17 cellular contexts compared by ENCODE assay signal in the genomic region with DNA sequence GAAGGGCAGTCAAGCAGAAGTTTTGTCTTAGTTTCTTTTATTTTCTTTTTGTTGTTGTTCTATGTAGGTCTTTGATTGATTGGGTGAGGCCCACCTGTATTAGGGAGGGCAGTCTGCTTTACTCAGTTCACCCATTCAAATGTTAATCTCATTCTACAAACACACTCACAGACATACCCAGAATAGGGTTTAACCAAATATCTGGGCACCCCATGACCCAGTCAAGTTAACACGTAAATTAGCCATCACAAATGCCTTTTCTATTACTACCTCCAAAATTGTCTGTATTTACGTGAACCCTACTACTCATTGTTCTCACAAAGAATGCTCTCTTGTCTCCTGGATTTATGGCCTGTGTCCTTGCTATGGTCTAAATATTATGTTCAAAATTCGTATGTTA.
DNase-seq lines count a peak whose midpoint lies in the region; ATAC-seq and TF ChIP-seq lines count a peak whose summit lies in the region.
"Had no signal": no experiment of that assay in that cellular context is flagged by ENCODE, and none has a peak within 500 bp of the region (broad histone marks: within the 10 kb centered on the region; RNA-seq: fewer than 3 reads in every experiment).

No MANE protein-coding gene starts in this region.

- no peak overlapping the region for H3K4me3 Mint-ChIP-seq in activated naive CD8-positive, alpha-beta T cell treated with anti-CD3 and anti-CD28 coated beads, Interleukin-2, amount 10 ng/mL, durations not matched to agents 7 days and 5 days
- H3K4me3 Mint-ChIP-seq in activated naive CD8-positive, alpha-beta T cell treated with anti-CD3 and anti-CD28 coated beads for 36 hours = no peak overlapping the region
- no peak overlapping the region for H3K4me3 Mint-ChIP-seq in CD8-positive, alpha-beta T cell
- H3K4me3 Mint-ChIP-seq: B cell; CD14-positive monocyte; CD4-positive, alpha-beta memory T cell; CD4-positive, CD25-positive, alpha-beta regulatory T cell had no signal

- TF ChIP-seq CTCF in CD8-positive, alpha-beta T cell (IDR thresholded peaks at IDR 0.05) = no peak

- intact Hi-C loops in CD8-positive, alpha-beta T cell (cut with DNase I, micrococcal nuclease) = no loop called here

- no peaks in the 10 kb centered on the region for H3K79me2 ChIP-seq in Karpas-422 (ENCODE audit: low read length)

- POLR2A ChIA-PET in activated naive CD8-positive, alpha-beta T cell treated with anti-CD3 and anti-CD28 coated beads, Interleukin-2, amount 10 ng/mL, durations not matched to agents 7 days and 5 days (lab: Charles Lee) = no interaction called here
- POLR2A ChIA-PET in CD8-positive, alpha-beta T cell (lab: Charles Lee) = interaction anchor here (0.6 kb wide), 1 partner anchor 283 kb away, joined by 3 read pairs; no protein-coding TSS in a partner anchor

- H3K27ac ChIP-seq in Karpas-422 (ENCODE audit: low read length) = no peak overlapping the region
- no peak overlapping the region for H3K27ac ChIP-seq in CD8-positive, alpha-beta T cell (ENCODE audit: low read depth, low read length)
- H3K27ac ChIP-seq: 22Rv1; A549; BLaER1 treated with 17β-estradiol and CSF1 and Interleukin-3, amounts not matched to agents 10 nM and 100 nM had no signal

- H2AFZ ChIP-seq in Karpas-422 (ENCODE audit: low read length) = no peak overlapping the region

- H3K9me3 ChIP-seq in Karpas-422 (ENCODE audit: low read length) = no peaks in the 10 kb centered on the region
- no peaks in the 10 kb centered on the region for H3K9me3 ChIP-seq in CD8-positive, alpha-beta T cell (ENCODE audit: low read length)
- H3K9me3 ChIP-seq: A549, Caco-2 had no signal

- peak overlapping the region; percentile 44 for H3K27ac Mint-ChIP-seq in activated naive CD8-positive, alpha-beta T cell treated with anti-CD3 and anti-CD28 coated beads, Interleukin-2, amount 10 ng/mL, durations not matched to agents 7 days and 5 days
- no peak overlapping the region for H3K27ac Mint-ChIP-seq in activated naive CD8-positive, alpha-beta T cell treated with anti-CD3 and anti-CD28 coated beads for 36 hours
- H3K27ac Mint-ChIP-seq in CD8-positive, alpha-beta T cell = no peak overlapping the region
- H3K27ac Mint-ChIP-seq: B cell; CD14-positive monocyte; CD4-positive, alpha-beta memory T cell; CD4-positive, CD25-positive, alpha-beta regulatory T cell had no signal

- peaks cover 6% of the 10 kb centered on the region for H3K27me3 Mint-ChIP-seq in activated naive CD8-positive, alpha-beta T cell treated with anti-CD3 and anti-CD28 coated beads, Interleukin-2, amount 10 ng/mL, durations not matched to agents 7 days and 5 days
- H3K27me3 Mint-ChIP-seq in activated naive CD8-positive, alpha-beta T cell treated with anti-CD3 and anti-CD28 coated beads for 36 hours = peaks cover 4% of the 10 kb centered on the region
- H3K27me3 Mint-ChIP-seq in CD8-positive, alpha-beta T cell (ENCODE audit: low read depth) = peaks cover 9% of the 10 kb centered on the region
- H3K27me3 Mint-ChIP-seq: B cell; CD4-positive, CD25-positive, alpha-beta regulatory T cell had no signal

- H3K4me2 ChIP-seq in Karpas-422 (ENCODE audit: low read depth, low read length, poor library complexity, severe bottlenecking) = no peak overlapping the region
- H3K4me2 ChIP-seq: A549; BLaER1 treated with 17β-estradiol and CSF1 and Interleukin-3, amounts not matched to agents 10 nM and 100 nM had no signal

- H3K4me1 ChIP-seq in Karpas-422 (ENCODE audit: low read length) = no peaks in the 10 kb centered on the region
- H3K4me1 ChIP-seq in CD8-positive, alpha-beta T cell (ENCODE audit: insufficient read depth, low read length) = no peaks in the 10 kb centered on the region
- H3K4me1 ChIP-seq: A549, Caco-2 had no signal

- H3K9ac ChIP-seq in Karpas-422 (ENCODE audit: low read length) = no peak overlapping the region
- H3K9ac ChIP-seq: BLaER1 treated with 17β-estradiol and CSF1 and Interleukin-3, amounts not matched to agents 10 nM and 100 nM had no signal

- no peak for DNase-seq in activated naive CD8-positive, alpha-beta T cell treated with anti-CD3 and anti-CD28 coated beads, Interleukin-2, amount 10 ng/mL, durations not matched to agents 7 days and 5 days
- DNase-seq in activated naive CD8-positive, alpha-beta T cell treated with anti-CD3 and anti-CD28 coated beads for 36 hours = no peak
- peak; percentile 24 for DNase-seq in Karpas-422
- no peak for DNase-seq in CD8-positive, alpha-beta T cell
- DNase-seq in C1 segment of cervical spinal cord (lab: John Stamatoyannopoulos, UW) = no peak
- DNase-seq: AML-193; Caco-2; Calu3; CD4-positive, alpha-beta memory T cell; CD4-positive, CD25-positive, alpha-beta regulatory T cell; DMS79 treated with DMSO at 0.1 percent for 48 hours; GF-D8 had no signal

- no peaks in the 10 kb centered on the region for H4K20me1 ChIP-seq in Karpas-422 (ENCODE audit: insufficient read depth, low read depth, low read length)
- H4K20me1 ChIP-seq: BLaER1 treated with 17β-estradiol and CSF1 and Interleukin-3, amounts not matched to agents 10 nM and 100 nM had no signal

- no peaks in the 10 kb centered on the region for H3K36me3 Mint-ChIP-seq in activated naive CD8-positive, alpha-beta T cell treated with anti-CD3 and anti-CD28 coated beads, Interleukin-2, amount 10 ng/mL, durations not matched to agents 7 days and 5 days
- no peaks in the 10 kb centered on the region for H3K36me3 Mint-ChIP-seq in activated naive CD8-positive, alpha-beta T cell treated with anti-CD3 and anti-CD28 coated beads for 36 hours
- H3K36me3 Mint-ChIP-seq in CD8-positive, alpha-beta T cell = no peaks in the 10 kb centered on the region
- H3K36me3 Mint-ChIP-seq: CD14-positive monocyte; CD4-positive, alpha-beta memory T cell; CD4-positive, CD25-positive, alpha-beta regulatory T cell had no signal

- no peaks in the 10 kb centered on the region for H3K9me3 Mint-ChIP-seq in activated naive CD8-positive, alpha-beta T cell treated with anti-CD3 and anti-CD28 coated beads, Interleukin-2, amount 10 ng/mL, durations not matched to agents 7 days and 5 days
- no peaks in the 10 kb centered on the region for H3K9me3 Mint-ChIP-seq in activated naive CD8-positive, alpha-beta T cell treated with anti-CD3 and anti-CD28 coated beads for 36 hours
- no peaks in the 10 kb centered on the region for H3K9me3 Mint-ChIP-seq in CD8-positive, alpha-beta T cell
- H3K9me3 Mint-ChIP-seq: CD14-positive monocyte; CD4-positive, alpha-beta memory T cell; CD4-positive, CD25-positive, alpha-beta regulatory T cell had no signal

- no peaks in the 10 kb centered on the region for H3K9me2 ChIP-seq in Karpas-422 (replicated peaks; ENCODE audit: insufficient read depth, low read length)

- no peaks in the 10 kb centered on the region for H3K36me3 ChIP-seq in Karpas-422 (ENCODE audit: insufficient read depth, low read length)
- H3K36me3 ChIP-seq in CD8-positive, alpha-beta T cell (ENCODE audit: insufficient read depth, low read length) = no peaks in the 10 kb centered on the region
- H3K36me3 ChIP-seq: BLaER1 treated with 17β-estradiol and CSF1 and Interleukin-3, amounts not matched to agents 10 nM and 100 nM had no signal

- peaks cover 4% of the 10 kb centered on the region for H3K4me1 Mint-ChIP-seq in activated naive CD8-positive, alpha-beta T cell treated with anti-CD3 and anti-CD28 coated beads, Interleukin-2, amount 10 ng/mL, durations not matched to agents 7 days and 5 days
- H3K4me1 Mint-ChIP-seq in activated naive CD8-positive, alpha-beta T cell treated with anti-CD3 and anti-CD28 coated beads for 36 hours = peaks cover 10% of the 10 kb centered on the region
- no peaks in the 10 kb centered on the region for H3K4me1 Mint-ChIP-seq in CD8-positive, alpha-beta T cell (ENCODE audit: low read depth)
- H3K4me1 Mint-ChIP-seq: B cell; CD14-positive monocyte; CD4-positive, alpha-beta memory T cell had no signal

- H3K4me3 ChIP-seq in Karpas-422 (ENCODE audit: low read length) = no peak overlapping the region
- H3K4me3 ChIP-seq in CD8-positive, alpha-beta T cell (ENCODE audit: low read depth, low read length) = no peak overlapping the region
- H3K4me3 ChIP-seq: A549; BLaER1 treated with 17β-estradiol and CSF1 and Interleukin-3, amounts not matched to agents 10 nM and 100 nM had no signal

- CTCF ChIA-PET in CD8-positive, alpha-beta T cell (lab: Charles Lee) = no interaction called here

- H3K27me3 ChIP-seq in Karpas-422 (ENCODE audit: low read length) = no peaks in the 10 kb centered on the region
- no peaks in the 10 kb centered on the region for H3K27me3 ChIP-seq in CD8-positive, alpha-beta T cell (ENCODE audit: insufficient read depth, low read length)
- H3K27me3 ChIP-seq: BLaER1 treated with 17β-estradiol and CSF1 and Interleukin-3, amounts not matched to agents 10 nM and 100 nM had no signal

- ATAC-seq in activated naive CD8-positive, alpha-beta T cell treated with anti-CD3 and anti-CD28 coated beads, Interleukin-2, amount 10 ng/mL, durations not matched to agents 7 days and 5 days (ENCODE audit: low read depth) = no peak
- ATAC-seq in CD8-positive, alpha-beta T cell = no peak
- ATAC-seq: A549 had no signal
